Comparison of ENCODE assay signal across 7 cellular contexts in the genomic region with DNA sequence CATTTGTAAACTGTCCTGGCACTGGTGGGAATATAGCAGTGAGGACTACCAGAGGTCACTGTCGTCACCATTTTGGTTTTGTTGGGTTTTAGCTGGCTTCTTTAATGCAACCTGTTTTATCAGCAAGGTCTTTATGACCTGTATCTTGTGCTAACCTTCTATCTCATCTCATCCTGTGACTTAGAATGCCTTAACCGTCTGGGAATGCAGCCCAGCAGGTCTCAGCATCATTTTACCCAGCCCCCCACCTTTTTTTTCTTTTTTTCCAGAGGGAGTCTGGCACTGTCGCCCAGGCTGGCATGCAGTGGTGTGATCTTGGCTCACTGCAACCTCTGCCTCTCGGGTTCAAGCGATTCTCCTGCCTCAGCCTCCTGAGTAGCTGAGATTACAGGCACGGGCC. TPM values are rescaled to one million over a fixed set of nuclear protein-coding genes. Genes with fewer than 3 reads are reported as not detected.
A peak's percentile ranks its signal among the peaks of the same experiment; 100 is the strongest.
DNase-seq lines count a peak whose midpoint lies in the region; ATAC-seq, FAIRE-seq and TF ChIP-seq lines count a peak whose summit lies in the region.
"Not testable (repeated sequence)": the region's sequence is repeated elsewhere in the genome, so short reads cannot be mapped to it uniquely, and the experiment has no call there.

No MANE protein-coding gene starts in this region.

- H3K9me2 ChIP-seq in hepatocyte (replicated peaks; ENCODE audit: insufficient read depth) = not testable (repeated sequence)

- H2AFZ ChIP-seq in astrocyte (ENCODE audit: low read depth, low read length); hepatocyte; smooth muscle cell (ENCODE audit: low read depth): not testable (repeated sequence)

- intact Hi-C loops in Caco-2 (cut with micrococcal nuclease; ENCODE audit: unreplicated experiment) = loop anchor here (1.0 to 5.0 kb wide), 2 partner anchors 13 to 50 kb away; no protein-coding TSS in a partner anchor

- not testable (repeated sequence) for H4K5ac ChIP-seq in mesendoderm (ENCODE audit: low read length)

- H2BK15ac ChIP-seq in mesendoderm (replicated peaks; ENCODE audit: low read depth) = not testable (repeated sequence)

- H3K27me3 Mint-ChIP-seq in Caco-2 (ENCODE audit: insufficient read depth, unreplicated experiment); WTC11 (ENCODE audit: low read depth); astrocyte (ENCODE audit: low read depth, unreplicated experiment): not testable (repeated sequence)

- POLR2A ChIA-PET in Caco-2 (lab: Charles Lee); WTC11 (lab: Charles Lee): not testable (repeated sequence)

- H3K23ac ChIP-seq in mesendoderm (ENCODE audit: low read length) = not testable (repeated sequence)

- peaks cover 24% of the 10 kb centered on the region for H3K4me1 ChIP-seq in Caco-2
- peaks cover 10% of the 10 kb centered on the region for H3K4me1 ChIP-seq in HUES48 (ENCODE audit: control insufficient read depth, insufficient read depth, low read length)
- H3K4me1 ChIP-seq in astrocyte (ENCODE audit: insufficient read depth, low read length); hepatocyte (ENCODE audit: insufficient read depth); mesendoderm (ENCODE audit: control insufficient read depth, low read depth, low read length); smooth muscle cell (ENCODE audit: low read depth): not testable (repeated sequence)

- H3K36me3 Mint-ChIP-seq in Caco-2 (ENCODE audit: insufficient read depth, unreplicated experiment); WTC11; astrocyte (ENCODE audit: low read depth, unreplicated experiment): not testable (repeated sequence)

- peak overlapping the region; percentile 21 for H3K27ac ChIP-seq in HUES48 (ENCODE audit: low read depth, low read length)
- not testable (repeated sequence) for H3K27ac ChIP-seq in astrocyte (ENCODE audit: low read depth, low read length)
- peak overlapping the region; percentile 58 for H3K27ac ChIP-seq in hepatocyte
- peak overlapping the region; percentile 52 for H3K27ac ChIP-seq in mesendoderm (ENCODE audit: low read depth, low read length)
- H3K27ac ChIP-seq in smooth muscle cell (ENCODE audit: low read depth) = peak overlapping the region; percentile 86

- H2AK5ac ChIP-seq in mesendoderm (ENCODE audit: low read length) = not testable (repeated sequence)

- WGBS in hepatocyte (ENCODE audit: low lambda C conversion rate, missing lambda C conversion rate) = 75% methylated on average over 6 of the region's 6 CpGs
- no CpG with 5 or more reads among the region's 6 CpGs for WGBS in mesendoderm (ENCODE audit: extremely low coverage, insufficient coverage, low lambda C conversion rate)
- WGBS in smooth muscle cell (ENCODE audit: low lambda C conversion rate) = 63% methylated on average over 6 of the region's 6 CpGs

- H3K79me1 ChIP-seq in mesendoderm (ENCODE audit: low read length) = not testable (repeated sequence)

- not testable (repeated sequence) for H3K4me3 ChIP-seq in Caco-2 (ENCODE audit: low read depth, low read length); HUES48 (ENCODE audit: low read depth, low read length); astrocyte (ENCODE audit: insufficient read depth, low read depth, low read length); hepatocyte; mesendoderm (ENCODE audit: low read length); smooth muscle cell

- not testable (repeated sequence) for H3K18ac ChIP-seq in mesendoderm (ENCODE audit: low read length)

- H3K4me2 ChIP-seq in astrocyte (ENCODE audit: low read length); hepatocyte; mesendoderm (ENCODE audit: low read length); smooth muscle cell: not testable (repeated sequence)

- H3K9me3 Mint-ChIP-seq in Caco-2 (ENCODE audit: unreplicated experiment); WTC11; astrocyte (ENCODE audit: unreplicated experiment): not testable (repeated sequence)

- H3K4me3 Mint-ChIP-seq in Caco-2 (ENCODE audit: unreplicated experiment); WTC11; astrocyte (ENCODE audit: unreplicated experiment): not testable (repeated sequence)

- not testable (repeated sequence) for FAIRE-seq in astrocyte (lab: Jason Lieb, UNC)

- H3K79me2 ChIP-seq in astrocyte (ENCODE audit: insufficient read depth, low read length); hepatocyte; mesendoderm (ENCODE audit: control insufficient read depth, insufficient read depth, low read length); smooth muscle cell (ENCODE audit: low read depth): not testable (repeated sequence)

- H3K27ac Mint-ChIP-seq in Caco-2 (ENCODE audit: unreplicated experiment) = not testable (repeated sequence)
- H3K27ac Mint-ChIP-seq in WTC11 = peak overlapping the region; percentile 45
- H3K27ac Mint-ChIP-seq in astrocyte (ENCODE audit: unreplicated experiment) = peak overlapping the region; percentile 50

- CTCF ChIA-PET in Caco-2 (lab: Charles Lee); WTC11 (lab: Charles Lee): not testable (repeated sequence)

- not testable (repeated sequence) for H3K9ac ChIP-seq in HUES48 (ENCODE audit: low read depth, low read length); astrocyte (ENCODE audit: low read length); mesendoderm (ENCODE audit: low read length)
- peak overlapping the region; percentile 72 for H3K9ac ChIP-seq in smooth muscle cell (ENCODE audit: low read depth)

- H2BK120ac ChIP-seq in mesendoderm (ENCODE audit: low read depth, low read length) = not testable (repeated sequence)

- not testable (repeated sequence) for H4K20me1 ChIP-seq in astrocyte (ENCODE audit: insufficient read depth, low read length); hepatocyte (ENCODE audit: insufficient read depth, poor library complexity, severe bottlenecking); smooth muscle cell (ENCODE audit: low read depth)

- not testable (repeated sequence) for TF ChIP-seq CTCF in Caco-2 (IDR thresholded peaks at IDR 0.05; ENCODE audit: insufficient read depth in 1 of 2, low read depth in 1 of 2, low read length in 1 of 2, severe bottlenecking in 1 of 2, unreplicated experiment in 1 of 2); WTC11 (IDR thresholded peaks at IDR 0.05); astrocyte (IDR thresholded peaks at IDR 0.05; ENCODE audit: insufficient read depth, low read depth, low read length); hepatocyte (IDR thresholded peaks at IDR 0.05; ENCODE audit: poor library complexity); smooth muscle cell (IDR thresholded peaks at IDR 0.05; ENCODE audit: borderline replicate concordance, insufficient read depth, poor library complexity, severe bottlenecking)

- not testable (repeated sequence) for H3K9me3 ChIP-seq in Caco-2; HUES48 (ENCODE audit: control insufficient read depth, insufficient read depth, low read length); astrocyte (ENCODE audit: insufficient read depth, low read depth, low read length); hepatocyte (ENCODE audit: low read depth); smooth muscle cell (replicated peaks; ENCODE audit: low read depth)

- not testable (repeated sequence) for ATAC-seq in WTC11

- H3K4me1 Mint-ChIP-seq in Caco-2 (ENCODE audit: low read depth, unreplicated experiment) (peaks cover 13% of the 10 kb centered on the region), WTC11 (peaks cover 25% of the 10 kb centered on the region)
- not testable (repeated sequence) for H3K4me1 Mint-ChIP-seq in astrocyte (ENCODE audit: low read depth, unreplicated experiment)

- DNase-seq in Caco-2 (peak; percentile 48 to 55), mesendoderm (peak; percentile 93)
- not testable (repeated sequence) for DNase-seq in WTC11 (ENCODE audit: low spot score); astrocyte (ENCODE audit: low read depth); hepatocyte (ENCODE audit: low spot score); smooth muscle cell (lab: John Stamatoyannopoulos, UW; ENCODE audit: unreplicated experiment)

- H3K36me3 ChIP-seq in Caco-2 (ENCODE audit: control insufficient read depth, insufficient read depth, low read length); HUES48 (ENCODE audit: control insufficient read depth, insufficient read depth, low read length); astrocyte (ENCODE audit: insufficient read depth, low read length); hepatocyte (replicated peaks; ENCODE audit: insufficient read depth, low read depth); mesendoderm (ENCODE audit: control insufficient read depth, insufficient read depth, low read length); smooth muscle cell (ENCODE audit: low read depth): not testable (repeated sequence)

- not testable (repeated sequence) for H2BK5ac ChIP-seq in mesendoderm (ENCODE audit: low read length)

- not testable (repeated sequence) for H3F3A ChIP-seq in smooth muscle cell (ENCODE audit: low read depth)

- BruUV-seq in Caco-2 (replicated peaks; lab: Mats Ljungman, UMichigan) = not testable (repeated sequence)

- not testable (repeated sequence) for H4K8ac ChIP-seq in mesendoderm (ENCODE audit: low read depth, low read length)

- not testable (repeated sequence) for H3K56ac ChIP-seq in mesendoderm (ENCODE audit: low read length)

- H3K27me3 ChIP-seq in Caco-2 (replicated peaks; ENCODE audit: control insufficient read depth, insufficient read depth, low read length); HUES48 (ENCODE audit: control insufficient read depth, insufficient read depth, low read length); astrocyte (ENCODE audit: insufficient read depth, low read length); hepatocyte; mesendoderm (ENCODE audit: insufficient read depth, low read length, poor library complexity); smooth muscle cell (ENCODE audit: low read depth): not testable (repeated sequence)

- peak overlapping the region; percentile 71 for H3K4ac ChIP-seq in mesendoderm (ENCODE audit: low read depth, low read length)

RNA-seq across cellular contexts. Expression of gene BMPR2, which starts 14.0 kb away (rescaled TPM):
- 27.2 and 28.1 TPM in 2 replicates for total RNA-seq in Caco-2 (2022)
- total RNA-seq in WTC11 (2021) = 18.1 to 22.1 TPM (median 19.8 TPM) in 3 replicates
- 93.1 and 111 TPM in 2 replicates for total RNA-seq in astrocyte
- 40.9 and 42.2 TPM in 2 replicates for total RNA-seq in hepatocyte
- 12.5 and 13.2 TPM in 2 replicates for polyA plus RNA-seq in hepatocyte
- polyA plus RNA-seq in mesendoderm (2013, experiment 1 of 2) = 15.0 TPM
- 15.1 TPM for polyA plus RNA-seq in mesendoderm (2013, experiment 2 of 2)
- total RNA-seq in smooth muscle cell = 70.9 and 72.1 TPM in 2 replicates
- polyA plus RNA-seq in smooth muscle cell = 21.5 and 26.4 TPM in 2 replicates
